1 cellular context compared by ENCODE assay signal in genomic region chr7:1846331-1847065, GRCh38.
TF ChIP-seq lines count a peak whose summit lies in the region.

No MANE protein-coding gene starts in this region.

TF ChIP-seq in HepG2, 621 proteins besides CTCF, POLR2A, EP300 and RAD21 (continued from another document):
- no peak for TF ChIP-seq MLLT10 (CRISPR knock-in tag; IDR thresholded peaks at IDR 0.05)
- TF ChIP-seq, protein P1, sequence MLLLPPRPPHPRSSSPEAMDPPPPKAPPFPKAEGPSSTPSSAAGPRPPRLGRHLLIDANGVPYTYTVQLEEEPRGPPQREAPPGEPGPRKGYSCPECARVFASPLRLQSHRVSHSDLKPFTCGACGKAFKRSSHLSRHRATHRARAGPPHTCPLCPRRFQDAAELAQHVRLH (CRISPR knock-in tag; IDR thresholded peaks at IDR 0.05; ENCODE audit: borderline replicate concordance, low read depth) = no peak
- TF ChIP-seq NBN (conservative IDR thresholded peaks at IDR 0.05) = no peak
- TF ChIP-seq, protein P2, sequence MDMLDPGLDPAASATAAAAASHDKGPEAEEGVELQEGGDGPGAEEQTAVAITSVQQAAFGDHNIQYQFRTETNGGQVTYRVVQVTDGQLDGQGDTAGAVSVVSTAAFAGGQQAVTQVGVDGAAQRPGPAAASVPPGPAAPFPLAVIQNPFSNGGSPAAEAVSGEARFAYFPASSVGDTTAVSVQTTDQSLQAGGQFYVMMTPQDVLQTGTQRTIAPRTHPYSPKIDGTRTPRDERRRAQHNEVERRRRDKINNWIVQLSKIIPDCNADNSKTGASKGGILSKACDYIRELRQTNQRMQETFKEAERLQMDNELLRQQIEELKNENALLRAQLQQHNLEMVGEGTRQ (IDR thresholded peaks at IDR 0.05; ENCODE audit: low read depth, low read length) = no peak
- TF ChIP-seq, protein P2 (CRISPR knock-in tag; IDR thresholded peaks at IDR 0.05; ENCODE audit: borderline replicate concordance) = no peak
